10 cellular contexts compared by ENCODE assay signal in the genomic region with DNA sequence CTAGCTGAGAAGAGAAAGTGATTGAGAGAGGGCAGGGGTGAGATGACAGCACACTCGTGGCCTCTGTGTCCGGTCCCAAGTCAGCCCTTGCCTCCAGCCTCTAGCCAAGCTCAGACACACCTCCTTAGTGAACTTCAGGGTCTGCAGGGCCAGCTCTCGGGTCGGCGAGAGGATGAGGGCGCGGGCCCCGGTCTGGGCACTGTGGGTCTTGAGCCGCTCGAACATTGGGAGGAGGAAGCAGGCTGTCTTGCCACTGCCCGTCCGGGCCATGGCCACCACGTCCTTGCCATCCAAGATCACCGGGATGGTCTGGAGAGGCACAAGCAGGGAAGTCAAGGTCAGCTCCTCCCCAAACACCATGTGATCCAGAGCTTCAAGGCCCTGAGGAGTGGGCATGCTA. TPM values are rescaled to one million over a fixed set of nuclear protein-coding genes. Genes with fewer than 3 reads are reported as not detected.
"Had no signal": no experiment of that assay in that cellular context is flagged by ENCODE, and none has a peak within 500 bp of the region (broad histone marks: within the 10 kb centered on the region; RNA-seq: fewer than 3 reads in every experiment).

No MANE protein-coding gene starts in this region.

- H3K4me3 Mint-ChIP-seq: HFFc6 had no signal

- H3K9me3 ChIP-seq: HAP-1 had no signal

- H2AFZ ChIP-seq: GM23248 had no signal

- H3K27ac ChIP-seq: GM23248 had no signal

- ATAC-seq: HCT116 had no signal

- H3K27ac Mint-ChIP-seq: HFFc6 had no signal

- DNase-seq: GM23248, GOT3, H7, HFFc6, IMR-90, KBM-7 had no signal

- H3K9ac ChIP-seq: GM23248 had no signal

- FAIRE-seq: HTR-8/SVneo had no signal

- H3K4me3 ChIP-seq: GM23248, HAP-1 had no signal

RNA-seq across cellular contexts. Expression of gene CFAP73, which starts 29.5 kb away (rescaled TPM):
- total RNA-seq: GM23248, H4, H7, IMR-90 had no signal
- polyA plus RNA-seq: GM23248, IMR-90 had no signal

RNA-seq across cellular contexts. Expression of gene RASAL1, which starts 43.5 kb away (rescaled TPM):
- total RNA-seq: GM23248, HFFc6, IMR-90 had no signal
- polyA plus RNA-seq: GM23248, IMR-90 had no signal
